Comparison of ENCODE assay signal across 19 cellular contexts in genomic region chr2:25079050-25079635, GRCh38. TPM values are rescaled to one million over a fixed set of nuclear protein-coding genes. Genes with fewer than 3 reads are reported as not detected.
DNase-seq lines count a peak whose midpoint lies in the region; ATAC-seq, FAIRE-seq and TF ChIP-seq lines count a peak whose summit lies in the region.
"Had no signal": no experiment of that assay in that cellular context is flagged by ENCODE, and none has a peak within 500 bp of the region (broad histone marks: within the 10 kb centered on the region; RNA-seq: fewer than 3 reads in every experiment).

No MANE protein-coding gene starts in this region.

- H2BK5ac ChIP-seq in H1 (ENCODE audit: low read depth, low read length) = no peak overlapping the region

- H3K4me1 ChIP-seq in right atrium auricular region (peaks cover 0 to 55% of the 10 kb centered on the region in 2 donors), H1 (replicated peaks in 1 of 4; ENCODE audit: control insufficient read depth in 3 of 4, insufficient read depth in 4 of 4, low read length in 3 of 4) (0 out of 7 replicates have a peak, but pooled peaks cover 0 to 3% (median 1%) of the 10 kb centered on the region in 4 experiments), uterus (no peaks in the 10 kb centered on the region), HepG2 (ENCODE audit: insufficient read depth, low read length) (peaks cover 12% of the 10 kb centered on the region; the same call in 1 of the 2 replicates)
- H3K4me1 ChIP-seq: colonic mucosa, pancreas had no signal

- no peaks in the 10 kb centered on the region for H3K9me3 ChIP-seq in right atrium auricular region
- no peaks in the 10 kb centered on the region for H3K9me3 ChIP-seq in H1 (ENCODE audit: insufficient read depth in 2 of 2, low read depth in 1 of 2, low read length in 1 of 2)
- no peaks in the 10 kb centered on the region for H3K9me3 ChIP-seq in uterus
- no peaks in the 10 kb centered on the region for H3K9me3 ChIP-seq in HepG2 (ENCODE audit: low read length)
- H3K9me3 ChIP-seq: colonic mucosa, pancreas had no signal

- H4K91ac ChIP-seq in H1 (replicated peaks; ENCODE audit: insufficient read length, low read length) = no peak overlapping the region

- H3K9ac ChIP-seq in H1 (replicated peaks in 1 of 4; ENCODE audit: extremely low read depth in 1 of 4, low read depth in 3 of 4, low read length in 3 of 4) = no peak overlapping the region
- no peak overlapping the region for H3K9ac ChIP-seq in HepG2 (ENCODE audit: insufficient read depth, low read depth, low read length)

- no peak overlapping the region for H3K14ac ChIP-seq in H1 (ENCODE audit: insufficient read length)

- no TSS peak for BruUV-seq in HepG2 (replicated peaks; lab: Mats Ljungman, UMichigan)

- FAIRE-seq in H1 (lab: Jason Lieb, UNC) = no peak
- no peak for FAIRE-seq in HepG2 (lab: Jason Lieb, UNC)
- FAIRE-seq: pancreas had no signal

- H3K56ac ChIP-seq in H1 (replicated peaks; ENCODE audit: insufficient read length, low read depth, low read length) = no peak overlapping the region

- no peak for ATAC-seq in HepG2

- in situ Hi-C loops in HepG2 (cut with HindIII; ENCODE audit: extremely low pct_ligation_motif_present, low pct_unique_long_range_greater_than_20kb) = no loop called here

- H3K4me3 ChIP-seq in right atrium auricular region = no peak overlapping the region
- H3K4me3 ChIP-seq in H1 (ENCODE audit: extremely low read depth in 1 of 4, insufficient read depth in 2 of 4, low read depth in 3 of 4, low read length in 4 of 4) = no peak overlapping the region
- no peak overlapping the region for H3K4me3 ChIP-seq in uterus
- no peak overlapping the region for H3K4me3 ChIP-seq in HepG2 (replicated peaks in 1 of 3; ENCODE audit: insufficient read depth in 1 of 3, low read depth in 2 of 3, low read length in 3 of 3)
- H3K4me3 ChIP-seq: colonic mucosa, pancreas had no signal

- H2BK20ac ChIP-seq in H1 (ENCODE audit: low read length) = no peak overlapping the region

- TF ChIP-seq EP300 in H1 (IDR thresholded peaks at IDR 0.05; ENCODE audit: borderline replicate concordance in 1 of 2, low read depth in 2 of 2, low read length in 2 of 2) (no peak), HepG2 (IDR thresholded peaks at IDR 0.05; ENCODE audit: low read depth in 2 of 2, low read length in 2 of 2) (no peak), HepG2 (CRISPR knock-in tag; IDR thresholded peaks at IDR 0.05; ENCODE audit: borderline replicate concordance) (no peak)

- POLR2A ChIA-PET in H1 (lab: Charles Lee; ENCODE audit: partially characterized antibody) (interaction anchor here (0.7 kb wide), 1 partner anchor 10 kb away, joined by 3 read pairs; no protein-coding TSS in a partner anchor), HepG2 (lab: Yijun Ruan, JAX) (no interaction called here)

- H3K27ac ChIP-seq in right atrium auricular region = peak overlapping the region; percentile 51 to 63
- H3K27ac ChIP-seq in H1 (ENCODE audit: low read depth, low read length) = no peak overlapping the region
- peak overlapping the region; percentile 12 to 17 for H3K27ac ChIP-seq in uterus
- H3K27ac ChIP-seq in HepG2 (ENCODE audit: extremely low read length, insufficient read depth, low read length) = no peak overlapping the region
- H3K27ac ChIP-seq: colonic mucosa, pancreas, WERI-Rb-1 had no signal

- no peak overlapping the region for H4K5ac ChIP-seq in H1 (ENCODE audit: insufficient read length, low read depth, low read length)

- H3K4me2 ChIP-seq in H1 (ENCODE audit: insufficient read depth in 1 of 2, low read depth in 2 of 2, low read length in 2 of 2) = no peak overlapping the region
- H3K4me2 ChIP-seq in HepG2 (ENCODE audit: low read depth, low read length) = no peak overlapping the region

- H3K27me3 ChIP-seq in right atrium auricular region (no peaks in the 10 kb centered on the region), H1 (replicated peaks in 1 of 4; ENCODE audit: control insufficient read depth in 3 of 4, extremely low read depth in 1 of 4, insufficient read depth in 3 of 4, low read length in 3 of 4) (no peaks in the 10 kb centered on the region; a peak in 1 of 7 replicates), uterus (no peaks in the 10 kb centered on the region), HepG2 (ENCODE audit: control insufficient read depth in 1 of 2, insufficient read depth in 2 of 2, low read length in 2 of 2) (peaks cover 0 to 7% of the 10 kb centered on the region in 2 experiments; a peak in 1 of 5 replicates)
- H3K27me3 ChIP-seq: colonic mucosa, pancreas had no signal

- no peak overlapping the region for H2BK15ac ChIP-seq in H1 (ENCODE audit: low read length)

- H3K79me2 ChIP-seq in H1 (ENCODE audit: control insufficient read depth in 1 of 2, insufficient read depth in 2 of 2, low read length in 2 of 2) = no peaks in the 10 kb centered on the region
- H3K79me2 ChIP-seq in HepG2 (ENCODE audit: insufficient read depth, low read length) = no peaks in the 10 kb centered on the region

- H4K8ac ChIP-seq in H1 (ENCODE audit: extremely low read depth, insufficient read depth, low read length) = no peak overlapping the region

- H3K18ac ChIP-seq in H1 (ENCODE audit: extremely low read depth, low read length) = no peak overlapping the region

- no peak for TF ChIP-seq CTCF in right atrium auricular region (IDR thresholded peaks at IDR 0.05)
- TF ChIP-seq CTCF in H1 (IDR thresholded peaks at IDR 0.05; ENCODE audit: control extremely low read depth in 1 of 3, insufficient read depth in 1 of 3, low read depth in 1 of 3, low read length in 3 of 3) = no peak
- no peak for TF ChIP-seq CTCF in uterus (IDR thresholded peaks at IDR 0.05)
- no peak for TF ChIP-seq CTCF in HepG2 (CRISPR knock-in tag; IDR thresholded peaks at IDR 0.05)

- H2AFZ ChIP-seq in H1 (ENCODE audit: low read length) (no peak overlapping the region), HepG2 (ENCODE audit: low read length) (no peak overlapping the region)

- TF ChIP-seq POLR2A in H1 (IDR thresholded peaks at IDR 0.05; ENCODE audit: control extremely low read depth in 1 of 2, low read depth in 2 of 2, low read length in 2 of 2) = no peak
- no peak for TF ChIP-seq POLR2A in uterus (IDR thresholded peaks at IDR 0.05)
- no peak for TF ChIP-seq POLR2A in HepG2 (IDR thresholded peaks at IDR 0.05; ENCODE audit: insufficient read depth in 1 of 2, low read depth in 2 of 2, low read length in 2 of 2)

- H3K79me1 ChIP-seq in H1 (ENCODE audit: low read depth, low read length) = no peaks in the 10 kb centered on the region

- intact Hi-C loops in cardiac septum (cut with DNase I) (loop anchor here (5.0 kb wide), 2 partner anchors 37 to 48 kb away; partner anchors contain the start of gene EFR3B), uterus (cut with DNase I; ENCODE audit: low total_unique reads) (no loop called here), HepG2 (cut with micrococcal nuclease; ENCODE audit: unreplicated experiment) (no loop called here)

- H4K20me1 ChIP-seq in H1 (replicated peaks in 1 of 2; ENCODE audit: control insufficient read depth in 1 of 2, insufficient read depth in 2 of 2, low read length in 2 of 2) (no peaks in the 10 kb centered on the region), HepG2 (ENCODE audit: insufficient read depth, low read length) (no peaks in the 10 kb centered on the region)

- H2BK120ac ChIP-seq in H1 (replicated peaks; ENCODE audit: low read depth, low read length) = no peak overlapping the region

- H3K23me2 ChIP-seq in H1 (ENCODE audit: low read depth, low read length) = no peaks in the 10 kb centered on the region

- WGBS in H1 (ENCODE audit: extremely low coverage in 1 of 2, insufficient coverage in 1 of 2, insufficient read length in 1 of 2, insufficient replicate concordance in 2 of 2, low coverage in 1 of 2, low lambda C conversion rate in 2 of 2, missing lambda C conversion rate in 1 of 2), 2 experiments = 88% methylated on average over 3 of the region's 3 CpGs; no CpG with 5 or more reads in 1 of the 2 experiments
- 33% methylated on average over 3 of the region's 3 CpGs for WGBS in HepG2 (ENCODE audit: low lambda C conversion rate)

- H3K36me3 ChIP-seq in right atrium auricular region (no peaks in the 10 kb centered on the region), H1 (ENCODE audit: control insufficient read depth in 2 of 4, insufficient read depth in 4 of 4, low read length in 3 of 4) (no peaks in the 10 kb centered on the region), uterus (no peaks in the 10 kb centered on the region), HepG2 (replicated peaks in 1 of 2; ENCODE audit: control insufficient read depth in 1 of 2, insufficient read depth in 2 of 2, low read length in 2 of 2) (no peaks in the 10 kb centered on the region)
- H3K36me3 ChIP-seq: colonic mucosa, pancreas, WERI-Rb-1 had no signal

- no peak overlapping the region for H3K4ac ChIP-seq in H1 (replicated peaks; ENCODE audit: insufficient read length, low read depth, low read length)

- 0 out of 2 replicates have a peak overlapping the region, but pooled peaks have one; percentile 30 for H2AK5ac ChIP-seq in H1 (ENCODE audit: low read depth, low read length)

- TF ChIP-seq RAD21 in H1 (IDR thresholded peaks at IDR 0.05 in 1 of 2, conservative IDR thresholded peaks at IDR 0.05 in 1 of 2; ENCODE audit: low read depth in 2 of 2, low read length in 2 of 2) (no peak), HepG2 (CRISPR knock-in tag; IDR thresholded peaks at IDR 0.05) (no peak)

- H3K23ac ChIP-seq in H1 (ENCODE audit: insufficient read length) = no peak overlapping the region

- CTCF ChIA-PET in H1 (lab: Charles Lee; ENCODE audit: partially characterized antibody) (interaction anchor here (0.7 to 1.4 kb wide), 3 partner anchors 50 to 61 kb away, joined by 3 to 4 read pairs (median 4); no protein-coding TSS in a partner anchor), HepG2 (lab: Yijun Ruan, JAX; ENCODE audit: low intra/inter-chr PET ratio, low total read pairs) (no interaction called here)

- H2BK12ac ChIP-seq in H1 (ENCODE audit: low read depth, low read length) = no peak overlapping the region

- no peak for DNase-seq in right atrium auricular region (ENCODE audit: low spot score)
- no peak for DNase-seq in cardiac septum (ENCODE audit: low spot score)
- DNase-seq in NCI-H748 (lab: John Stamatoyannopoulos, UW; ENCODE audit: unreplicated experiment) = peak; percentile 74
- no peak for DNase-seq in H1 (ENCODE audit: low read depth in 1 of 2, low spot score in 2 of 2)
- no peak for DNase-seq in uterus
- no peak for DNase-seq in activated CD4-positive, alpha-beta T cell treated with anti-CD3 and anti-CD28 coated beads for 4 hours
- no peak for DNase-seq in NCI-H1417 (lab: John Stamatoyannopoulos, UW)
- no peak for DNase-seq in HepG2 (ENCODE audit: low spot score)
- DNase-seq: activated CD4-positive, alpha-beta memory T cell treated with anti-CD3 and anti-CD28 coated beads for 36 hours; activated naive CD4-positive, alpha-beta T cell treated with anti-CD3 and anti-CD28 coated beads, Interleukin-2, amount 10 ng/mL, durations not matched to agents 7 days and 5 days; activated T-cell treated with anti-CD3 and anti-CD28 coated beads, Interleukin-2, amount 50 U/mL, for 1 hour; CD8-positive, alpha-beta memory T cell; colonic mucosa; KBM-7; NK-92 treated with Interleukin-12 subunit alpha and Interleukin-12 subunit beta, amount 100 ng/mL, for 24 hours; pancreas; stimulated activated CD4-positive, alpha-beta T cell treated with anti-CD3 and anti-CD28 coated beads, Interleukin-1b, Interleukin-23, amount 100 ng/mL, for 48 hours; stimulated activated naive CD4-positive, alpha-beta T cell treated with Interleukin-2 at 50 U/mL for 16 hours; WERI-Rb-1 had no signal

RNA-seq across cellular contexts. Expression of gene EFR3B, which starts 37.3 kb away (rescaled TPM):
- total RNA-seq in right atrium auricular region (10 to 100 TPM in 1 of 2 donors, 1 to 10 TPM in 1; 2.6 to 10.8 TPM), cardiac septum (8.9 TPM), uterus (1 to 10 TPM in 2 of 4 donors, under 1 TPM in 1, not detected in 1; under 0.01 to 6.1 (median 1.3) TPM), HepG2 (2016; rRNA removed; fragmentation: Illumina TruSeq; extraction: Trizol) (0.42 and 0.56 TPM in 2 replicates)
- 8.8 and 9.6 TPM in 2 replicates for total RNA-seq in H1 (2021; fragmentation: NEBNext Ultra II Directional; extraction: Animal tissue kit (Norgen Biotek cat#: 25700))
- polyA plus RNA-seq in H1 (2011; rRNA removed) (3.4 and 4.9 TPM in 2 replicates), HepG2 (2011; rRNA removed) (0.42 TPM in 2 replicates)
- polyA plus RNA-seq in H1 (2011; cell fraction: cytosol; rRNA removed) = 4.1 TPM
- polyA plus RNA-seq in H1 (2011; cell fraction: nucleus; rRNA removed) = 11.1 TPM
- 4.8 to 6.4 TPM (median 5.3 TPM) in 4 replicates for polyA plus RNA-seq in H1 (2012, experiment 1 of 2)
- 2.8 TPM for polyA plus RNA-seq in H1 (2012, experiment 2 of 2)
- 3.3 TPM for polyA plus RNA-seq in H1 (2013, experiment 1 of 2)
- 2.9 TPM for polyA plus RNA-seq in H1 (2013, experiment 2 of 2)
- 18.4 and 19.2 TPM in 2 replicates for polyA minus RNA-seq in H1 (2011; rRNA and poly(A)+ RNA removed)
- 8.1 TPM for polyA minus RNA-seq in H1 (2011; cell fraction: cytosol; rRNA and poly(A)+ RNA removed)
- polyA minus RNA-seq in H1 (2011; cell fraction: nucleus; rRNA and poly(A)+ RNA removed) = 10.0 TPM
- 0.09 and 0.10 TPM in 2 replicates for total RNA-seq in HepG2 (2016; cell fraction: cytosol; rRNA removed; fragmentation: Illumina TruSeq; extraction: Trizol; ENCODE audit: low read depth)
- total RNA-seq in HepG2 (2016; cell fraction: insoluble cytoplasmic fraction; rRNA removed; fragmentation: Illumina TruSeq; extraction: Trizol) = 0.54 and 0.67 TPM in 2 replicates
- total RNA-seq in HepG2 (2016; cell fraction: membrane; rRNA removed; fragmentation: Illumina TruSeq; extraction: Trizol) = 0.31 and 0.40 TPM in 2 replicates
- 0.38 and 0.47 TPM in 2 replicates for total RNA-seq in HepG2 (2016; cell fraction: nucleus; rRNA removed; fragmentation: Illumina TruSeq; extraction: Trizol)
- 0.18 and 0.27 TPM in 2 replicates for polyA plus RNA-seq in HepG2 (2011; cell fraction: cytosol; rRNA removed)
- polyA plus RNA-seq in HepG2 (2011; cell fraction: nucleus; rRNA removed) = 0.83 and 1.6 TPM in 2 replicates
- polyA plus RNA-seq in HepG2 (2012) = 0.05 and 0.23 TPM in 2 replicates
- 0.05 and 0.08 TPM in 2 replicates for polyA plus RNA-seq in HepG2 (2016; cell fraction: cytosol; fragmentation: Illumina TruSeq; extraction: Trizol; ENCODE audit: low read depth)
- polyA plus RNA-seq in HepG2 (2016; cell fraction: insoluble cytoplasmic fraction; fragmentation: Illumina TruSeq; extraction: Trizol; ENCODE audit: low read depth) = 0.27 and 0.37 TPM in 2 replicates
- 0.09 and 0.10 TPM in 2 replicates for polyA plus RNA-seq in HepG2 (2016; cell fraction: membrane; fragmentation: Illumina TruSeq; extraction: Trizol; ENCODE audit: low read depth)
- 0.71 and 0.77 TPM in 2 replicates for polyA plus RNA-seq in HepG2 (2016; cell fraction: nucleus; fragmentation: Illumina TruSeq; extraction: Trizol; ENCODE audit: insufficient read depth, low read depth)
- 1.9 and 3.0 TPM in 2 replicates for polyA minus RNA-seq in HepG2 (2011; rRNA and poly(A)+ RNA removed; ENCODE audit: low replicate concordance)
- 0.49 and 0.97 TPM in 2 replicates for polyA minus RNA-seq in HepG2 (2011; cell fraction: cytosol; rRNA and poly(A)+ RNA removed)
- 1.4 and 2.2 TPM in 2 replicates for polyA minus RNA-seq in HepG2 (2011; cell fraction: nucleus; rRNA and poly(A)+ RNA removed)

Comparison
In these comparisons a context has a peak if more than half of its experiments do, and no peak if none do; other contexts are left out.
1. H3K27ac ChIP-seq: peak in right atrium auricular region (2 of 2) and uterus (2 of 2); none in H1 (single experiment) and HepG2 (single experiment).